In genomic region chr5:139481580-139482049, GRCh38 we compare ENCODE assay signal across 9 cellular contexts. TPM values are rescaled to one million over a fixed set of nuclear protein-coding genes. Genes with fewer than 3 reads are reported as not detected.
A peak's percentile ranks its signal among the peaks of the same experiment; 100 is the strongest.
DNase-seq lines count a peak whose midpoint lies in the region; ATAC-seq and TF ChIP-seq lines count a peak whose summit lies in the region.
"Had no signal": no experiment of that assay in that cellular context is flagged by ENCODE, and none has a peak within 500 bp of the region (broad histone marks: within the 10 kb centered on the region; RNA-seq: fewer than 3 reads in every experiment).

No MANE protein-coding gene starts in this region.

- no peaks in the 10 kb centered on the region for H3K9me3 Mint-ChIP-seq in activated CD4-positive, alpha-beta memory T cell treated with anti-CD3 and anti-CD28 coated beads for 36 hours

- no peaks in the 10 kb centered on the region for H3K9me3 ChIP-seq in skeletal muscle tissue (ENCODE audit: control insufficient read depth in 3 of 3, low read length in 3 of 3)

- peaks cover 47% of the 10 kb centered on the region for H3K36me3 Mint-ChIP-seq in activated CD4-positive, alpha-beta memory T cell treated with anti-CD3 and anti-CD28 coated beads for 36 hours

- DNase-seq in D341Med (ENCODE audit: low spot score) (peak; percentile 9), HFF-Myc (ENCODE audit: extremely low read depth, low read depth) (no peak), head of caudate nucleus (peak in 34 of 42 donors; percentile 15 to 83 (median 48)), GM20000 (ENCODE audit: low spot score) (no peak), ecto neural progenitor cell (ENCODE audit: low spot score) (no peak)
- DNase-seq in activated CD4-positive, alpha-beta memory T cell treated with anti-CD3 and anti-CD28 coated beads for 36 hours, result no peak

- TF ChIP-seq CTCF in HFF-Myc (IDR thresholded peaks at IDR 0.05; ENCODE audit: low read depth, low read length, missing control alignments) (peak; percentile 34), GM20000 (IDR thresholded peaks at IDR 0.05; ENCODE audit: extremely low read depth, missing control alignments) (no peak)

- no peaks in the 10 kb centered on the region for H3K27me3 ChIP-seq in skeletal muscle tissue (ENCODE audit: control insufficient read depth in 3 of 3, insufficient read depth in 3 of 3, low read length in 3 of 3)

- peak overlapping the region; percentile 79 to 89 (median 81) for H3K9ac ChIP-seq in skeletal muscle tissue (ENCODE audit: low read depth in 1 of 3, low read length in 3 of 3)

- CTCF ChIA-PET in activated CD4-positive, alpha-beta memory T cell treated with anti-CD3 and anti-CD28 coated beads for 36 hours (lab: Charles Lee), result interaction anchor here (0.7 to 5.2 kb wide), 17 partner anchors 11 to 284 kb away, joined by 3 to 55 read pairs (median 7); partner anchors contain the start of genes DNAJC18, SMIM33 and SPATA24

- H3K27ac ChIP-seq in skeletal muscle tissue (ENCODE audit: low read depth, low read length), result peak overlapping the region; percentile 96

- ATAC-seq in GM19452 (IDR thresholded peaks at IDR 0.05; ENCODE audit: unreplicated experiment), result no peak

- intact Hi-C loops in activated CD4-positive, alpha-beta memory T cell treated with anti-CD3 and anti-CD28 coated beads for 36 hours (cut with micrococcal nuclease), result loop anchor here (1.0 to 2.0 kb wide), 7 partner anchors 8 to 67 kb away; partner anchors contain the start of gene DNAJC18
- intact Hi-C loops in head of caudate nucleus (cut with DNase I), result no loop called here

- peaks cover 43% of the 10 kb centered on the region for H3K4me1 Mint-ChIP-seq in activated CD4-positive, alpha-beta memory T cell treated with anti-CD3 and anti-CD28 coated beads for 36 hours (ENCODE audit: low read depth)

- H3K4me3 ChIP-seq in HFF-Myc (replicated peaks; ENCODE audit: low read depth, low read length), result peak overlapping the region; percentile 69
- peak overlapping the region; percentile 74 to 78 (median 75) for H3K4me3 ChIP-seq in skeletal muscle tissue (ENCODE audit: low read length in 3 of 3)

- peaks cover 17 to 39% (median 19%) of the 10 kb centered on the region in 3 donors for H3K4me1 ChIP-seq in skeletal muscle tissue (ENCODE audit: control insufficient read depth in 3 of 3, insufficient read depth in 3 of 3, low read length in 3 of 3)

- H3K27me3 Mint-ChIP-seq in activated CD4-positive, alpha-beta memory T cell treated with anti-CD3 and anti-CD28 coated beads for 36 hours, result no peaks in the 10 kb centered on the region

- H3K27ac Mint-ChIP-seq in activated CD4-positive, alpha-beta memory T cell treated with anti-CD3 and anti-CD28 coated beads for 36 hours, result peak overlapping the region; percentile 99

- H3K4me3 Mint-ChIP-seq in activated CD4-positive, alpha-beta memory T cell treated with anti-CD3 and anti-CD28 coated beads for 36 hours, result peak overlapping the region; percentile 94

- peaks cover 7 to 14% (median 7%) of the 10 kb centered on the region in 3 donors for H3K36me3 ChIP-seq in skeletal muscle tissue (ENCODE audit: control insufficient read depth in 3 of 3, insufficient read depth in 3 of 3, low read length in 3 of 3)

- POLR2A ChIA-PET in activated CD4-positive, alpha-beta memory T cell treated with anti-CD3 and anti-CD28 coated beads for 36 hours (lab: Charles Lee), result interaction anchor here (0.6 to 4.2 kb wide), 19 partner anchors 10 to 1215 kb away, joined by 3 to 79 read pairs (median 8); partner anchors contain the start of genes DNAJC18, ECSCR, SMIM33 and SPATA24

RNA-seq across cellular contexts. Expression of gene STING1, which starts 0.9 kb away (rescaled TPM):
- total RNA-seq in activated CD4-positive, alpha-beta memory T cell treated with anti-CD3 and anti-CD28 coated beads for 36 hours, result 100 to 1,000 TPM; 339 to 344 TPM
- total RNA-seq in skeletal muscle tissue, result 14.6 TPM

RNA-seq across cellular contexts. Expression of gene SMIM33, which starts 10.8 kb away (rescaled TPM):
- 1 to 10 TPM; 1.5 TPM for total RNA-seq in activated CD4-positive, alpha-beta memory T cell treated with anti-CD3 and anti-CD28 coated beads for 36 hours
- total RNA-seq in skeletal muscle tissue, result not detected
- total RNA-seq: renal cortical epithelial cell had no signal

RNA-seq across cellular contexts. Expression of gene ECSCR, which starts 19.1 kb away (rescaled TPM):
- total RNA-seq in activated CD4-positive, alpha-beta memory T cell treated with anti-CD3 and anti-CD28 coated beads for 36 hours, result 1 to 10 TPM; 3.7 to 4.2 TPM
- 17.2 TPM for total RNA-seq in skeletal muscle tissue

RNA-seq across cellular contexts. Expression of gene DNAJC18, which starts 42.3 kb away (rescaled TPM):
- 10 to 100 TPM; 54.1 to 56.0 TPM for total RNA-seq in activated CD4-positive, alpha-beta memory T cell treated with anti-CD3 and anti-CD28 coated beads for 36 hours
- 16.2 TPM for total RNA-seq in skeletal muscle tissue

Comparison
In these comparisons a context has a peak if more than half of its experiments do, and no peak if none do; other contexts are left out.
1. DNase-seq: peak in D341Med (single experiment) and head of caudate nucleus (34 of 42); none in HFF-Myc (single experiment), activated CD4-positive, alpha-beta memory T cell treated with anti-CD3 and anti-CD28 coated beads for 36 hours (single experiment), GM20000 (single experiment) and ecto neural progenitor cell (single experiment).
2. RNA of gene STING1, which starts 0.9 kb away (total RNA-seq): 339 to 344 TPM in activated CD4-positive, alpha-beta memory T cell treated with anti-CD3 and anti-CD28 coated beads for 36 hours; 14.6 TPM in skeletal muscle tissue (single experiment); every median in the first group is over 10 times any median in the second.